ENCODE assay signal across 1 cellular context in the genomic region with DNA sequence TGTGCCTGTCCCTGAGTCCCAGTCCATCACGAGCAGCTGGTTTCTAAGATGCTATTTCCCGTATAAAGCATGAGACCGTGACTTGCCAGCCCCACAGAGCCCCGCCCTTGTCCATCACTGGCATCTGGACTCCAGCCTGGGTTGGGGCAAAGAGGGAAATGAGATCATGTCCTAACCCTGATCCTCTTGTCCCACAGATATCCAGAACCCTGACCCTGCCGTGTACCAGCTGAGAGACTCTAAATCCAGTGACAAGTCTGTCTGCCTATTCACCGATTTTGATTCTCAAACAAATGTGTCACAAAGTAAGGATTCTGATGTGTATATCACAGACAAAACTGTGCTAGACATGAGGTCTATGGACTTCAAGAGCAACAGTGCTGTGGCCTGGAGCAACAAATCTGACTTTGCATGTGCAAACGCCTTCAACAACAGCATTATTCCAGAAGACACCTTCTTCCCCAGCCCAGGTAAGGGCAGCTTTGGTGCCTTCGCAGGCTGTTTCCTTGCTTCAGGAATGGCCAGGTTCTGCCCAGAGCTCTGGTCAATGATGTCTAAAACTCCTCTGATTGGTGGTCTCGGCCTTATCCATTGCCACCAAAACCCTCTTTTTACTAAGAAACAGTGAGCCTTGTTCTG.
TF ChIP-seq lines count a peak whose summit lies in the region.

No MANE protein-coding gene starts in this region.

TF ChIP-seq in IMR-90, 13 proteins besides CTCF, POLR2A, EP300 and RAD21 (continued from another document):
- TF ChIP-seq CHD1 (IDR thresholded peaks at IDR 0.05; ENCODE audit: low read depth, low read length): no peak
- no peak for TF ChIP-seq MAFK (IDR thresholded peaks at IDR 0.05; ENCODE audit: low read depth, low read length)
- no peak for TF ChIP-seq SMC3 (IDR thresholded peaks at IDR 0.05; ENCODE audit: low read depth, low read length)
- TF ChIP-seq, protein P1, sequence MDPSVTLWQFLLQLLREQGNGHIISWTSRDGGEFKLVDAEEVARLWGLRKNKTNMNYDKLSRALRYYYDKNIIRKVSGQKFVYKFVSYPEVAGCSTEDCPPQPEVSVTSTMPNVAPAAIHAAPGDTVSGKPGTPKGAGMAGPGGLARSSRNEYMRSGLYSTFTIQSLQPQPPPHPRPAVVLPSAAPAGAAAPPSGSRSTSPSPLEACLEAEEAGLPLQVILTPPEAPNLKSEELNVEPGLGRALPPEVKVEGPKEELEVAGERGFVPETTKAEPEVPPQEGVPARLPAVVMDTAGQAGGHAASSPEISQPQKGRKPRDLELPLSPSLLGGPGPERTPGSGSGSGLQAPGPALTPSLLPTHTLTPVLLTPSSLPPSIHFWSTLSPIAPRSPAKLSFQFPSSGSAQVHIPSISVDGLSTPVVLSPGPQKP (IDR thresholded peaks at IDR 0.05; ENCODE audit: borderline replicate concordance, low read depth, low read length): no peak
